Comparison of ENCODE assay signal across 11 cellular contexts in genomic region chr12:33566403-33566802, GRCh38.
"Had no signal": no experiment of that assay in that cellular context is flagged by ENCODE, and none has a peak within 500 bp of the region (broad histone marks: within the 10 kb centered on the region; RNA-seq: fewer than 3 reads in every experiment).

No MANE protein-coding gene starts in this region.

- H3K4me3 ChIP-seq: GM23248, GM23338, HAP-1 had no signal

- FAIRE-seq: H1, H54 had no signal

- ATAC-seq: GM23338, HCT116 had no signal

- H3K4me2 ChIP-seq: GM23338 had no signal

- DNase-seq: GM23248, GOT3, H7, H9, HCEC 1CT, HFFc6 had no signal

- H3K4me3 Mint-ChIP-seq: GM23338, H9, HFFc6 had no signal

- H3K27ac ChIP-seq: GM23248 had no signal

- H3K9me3 ChIP-seq: HAP-1 had no signal

- H3K36me3 ChIP-seq: HAP-1 had no signal

- H3K9ac ChIP-seq: GM23248 had no signal

- H3K4me1 ChIP-seq: HAP-1 had no signal

- H3K4me1 Mint-ChIP-seq: GM23338, H9 had no signal

- H2AFZ ChIP-seq: GM23248, GM23338 had no signal
